1 cellular context compared by ENCODE assay signal in genomic region chr7:148696787-148697186, GRCh38.
TF ChIP-seq lines count a peak whose summit lies in the region.

No MANE protein-coding gene starts in this region.

TF ChIP-seq in HEK293, 187 proteins besides CTCF, POLR2A, EP300 and RAD21 (continued from another document):
- no peak for TF ChIP-seq ZNF639 (tag by site-specific recombination; IDR thresholded peaks at IDR 0.05)
- no peak for TF ChIP-seq ZNF184 (tag by site-specific recombination; IDR thresholded peaks at IDR 0.05)
- no peak for TF ChIP-seq ZNF654 (tag by site-specific recombination; IDR thresholded peaks at IDR 0.05; ENCODE audit: low read depth)
- TF ChIP-seq SCRT1 (tag by site-specific recombination; IDR thresholded peaks at IDR 0.05; ENCODE audit: borderline replicate concordance): no peak
- TF ChIP-seq ZNF777 (tag by site-specific recombination; IDR thresholded peaks at IDR 0.05; ENCODE audit: borderline replicate concordance): no peak
- no peak for TF ChIP-seq BCL11A (tag by site-specific recombination; IDR thresholded peaks at IDR 0.05; ENCODE audit: low read depth)
- peak; percentile 99 for TF ChIP-seq EGR2 (tag by site-specific recombination; IDR thresholded peaks at IDR 0.05; ENCODE audit: low read depth)
- no peak for TF ChIP-seq ZNF350 (tag by site-specific recombination; IDR thresholded peaks at IDR 0.05)
- no peak for TF ChIP-seq ZNF558 (tag by site-specific recombination; IDR thresholded peaks at IDR 0.05)
- TF ChIP-seq, protein P1, sequence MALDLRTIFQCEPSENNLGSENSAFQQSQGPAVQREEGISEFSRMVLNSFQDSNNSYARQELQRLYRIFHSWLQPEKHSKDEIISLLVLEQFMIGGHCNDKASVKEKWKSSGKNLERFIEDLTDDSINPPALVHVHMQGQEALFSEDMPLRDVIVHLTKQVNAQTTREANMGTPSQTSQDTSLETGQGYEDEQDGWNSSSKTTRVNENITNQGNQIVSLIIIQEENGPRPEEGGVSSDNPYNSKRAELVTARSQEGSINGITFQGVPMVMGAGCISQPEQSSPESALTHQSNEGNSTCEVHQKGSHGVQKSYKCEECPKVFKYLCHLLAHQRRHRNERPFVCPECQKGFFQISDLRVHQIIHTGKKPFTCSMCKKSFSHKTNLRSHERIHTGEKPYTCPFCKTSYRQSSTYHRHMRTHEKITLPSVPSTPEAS (tag by site-specific recombination; IDR thresholded peaks at IDR 0.05): no peak
- no peak for TF ChIP-seq TCF7L2 (IDR thresholded peaks at IDR 0.05; ENCODE audit: borderline replicate concordance, low read depth, low read length)
- no peak for TF ChIP-seq GLIS2 (tag by site-specific recombination; IDR thresholded peaks at IDR 0.05)
- peak; percentile 28; the same call in 1 of the 2 replicates for TF ChIP-seq SCRT2 (tag by site-specific recombination; IDR thresholded peaks at IDR 0.05)
- TF ChIP-seq ZNF24 (tag by site-specific recombination; IDR thresholded peaks at IDR 0.05): no peak
